ENCODE assay signal across 1 cellular context in the genomic region with DNA sequence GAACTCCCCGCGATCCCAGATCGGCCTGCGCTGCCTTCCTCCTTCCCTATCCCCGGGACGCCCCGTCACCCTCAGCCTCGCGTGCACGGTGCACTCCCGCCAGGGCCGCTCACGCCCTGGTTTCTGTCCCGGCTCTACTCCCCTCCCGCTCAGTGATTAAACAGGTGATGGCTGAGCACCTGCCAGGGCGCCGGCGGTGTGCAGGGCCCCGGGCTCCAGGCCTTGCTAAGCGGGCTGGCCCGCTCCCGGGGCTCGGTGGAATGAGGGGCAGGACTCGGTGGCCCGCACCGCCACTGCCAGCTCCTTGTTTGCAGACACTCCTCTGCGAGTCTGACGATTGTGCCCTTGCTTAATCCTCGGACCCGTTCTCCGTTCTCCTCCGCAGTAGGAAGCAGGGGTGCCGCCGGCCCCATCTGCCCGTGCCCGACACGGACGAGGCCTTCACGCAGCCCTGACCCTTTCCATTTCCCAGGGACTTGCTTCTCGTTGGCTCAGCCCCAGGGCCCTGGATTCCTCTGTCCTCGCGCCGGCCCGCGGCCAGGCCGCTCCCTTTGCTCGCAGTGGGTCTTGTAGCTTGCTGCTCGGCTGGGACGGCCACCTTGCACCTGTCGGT.
TF ChIP-seq lines count a peak whose summit lies in the region.

No MANE protein-coding gene starts in this region.

TF ChIP-seq in SK-N-SH treated with all-trans-retinoic acid at 6 μM for 48 hours, 23 proteins besides CTCF, POLR2A, EP300 and RAD21 (continued from another document):
- TF ChIP-seq PATZ1 (CRISPR knock-in tag; IDR thresholded peaks at IDR 0.05; ENCODE audit: borderline replicate concordance) (no peak), ZNF70 (CRISPR knock-in tag; IDR thresholded peaks at IDR 0.05) (no peak), GLIS3 (CRISPR knock-in tag; IDR thresholded peaks at IDR 0.05) (no peak), ESRRG (CRISPR knock-in tag; IDR thresholded peaks at IDR 0.05) (no peak), ZFP30 (CRISPR knock-in tag; IDR thresholded peaks at IDR 0.05) (no peak), SNAI2 (CRISPR knock-in tag; IDR thresholded peaks at IDR 0.05) (no peak), OSR1 (CRISPR knock-in tag; IDR thresholded peaks at IDR 0.05) (no peak), TCF4 (CRISPR knock-in tag; IDR thresholded peaks at IDR 0.05; ENCODE audit: borderline replicate concordance) (no peak), ARNTL (CRISPR knock-in tag; IDR thresholded peaks at IDR 0.05; ENCODE audit: borderline replicate concordance, low read depth) (no peak)
